In genomic region chr22:33361581-33361980, GRCh38 we compare ENCODE assay signal across 1 cellular context.
TF ChIP-seq lines count a peak whose summit lies in the region.

No MANE protein-coding gene starts in this region.

TF ChIP-seq in IMR-90, 13 proteins besides CTCF, POLR2A, EP300 and RAD21:
- TF ChIP-seq USF2 (IDR thresholded peaks at IDR 0.05; ENCODE audit: low read depth, low read length) (no peak), RCOR1 (IDR thresholded peaks at IDR 0.05; ENCODE audit: insufficient replicate concordance, low read length) (no peak), ELK1 (IDR thresholded peaks at IDR 0.05; ENCODE audit: borderline replicate concordance, low read depth, low read length) (no peak), NFE2L2 (IDR thresholded peaks at IDR 0.05; ENCODE audit: low read depth, low read length) (no peak), SMC3 (IDR thresholded peaks at IDR 0.05; ENCODE audit: low read depth, low read length) (no peak), CHD1 (IDR thresholded peaks at IDR 0.05; ENCODE audit: low read depth, low read length) (no peak), MXI1 (IDR thresholded peaks at IDR 0.05; ENCODE audit: borderline replicate concordance, low read depth, low read length) (no peak), BHLHE40 (IDR thresholded peaks at IDR 0.05; ENCODE audit: low read depth, low read length) (no peak), FOS (IDR thresholded peaks at IDR 0.05; ENCODE audit: low read depth, low read length) (no peak), CEBPB (IDR thresholded peaks at IDR 0.05; ENCODE audit: low read depth, low read length) (no peak), MAFK (IDR thresholded peaks at IDR 0.05; ENCODE audit: low read depth, low read length) (no peak), MAZ (IDR thresholded peaks at IDR 0.05; ENCODE audit: borderline replicate concordance, low read depth, low read length) (no peak), RFX5 (IDR thresholded peaks at IDR 0.05; ENCODE audit: low read depth, low read length) (no peak)
